ENCODE assay signal across 24 cellular contexts in genomic region chr6:136860043-136860442, GRCh38. TPM values are rescaled to one million over a fixed set of nuclear protein-coding genes. Genes with fewer than 3 reads are reported as not detected.
A peak's percentile ranks its signal among the peaks of the same experiment; 100 is the strongest.
DNase-seq lines count a peak whose midpoint lies in the region; ATAC-seq, FAIRE-seq and TF ChIP-seq lines count a peak whose summit lies in the region.
"Had no signal": no experiment of that assay in that cellular context is flagged by ENCODE, and none has a peak within 500 bp of the region (broad histone marks: within the 10 kb centered on the region; RNA-seq: fewer than 3 reads in every experiment).

No MANE protein-coding gene starts in this region.

- H3K36me3 ChIP-seq in HEK293 (ENCODE audit: control insufficient read depth in 2 of 2, insufficient read depth in 1 of 2, low read length in 2 of 2) = peaks cover 0 to 3% of the 10 kb centered on the region in 2 experiments
- H3K36me3 ChIP-seq in bronchial epithelial cell (ENCODE audit: control insufficient read depth, insufficient read depth, low read length) = no peaks in the 10 kb centered on the region
- no peaks in the 10 kb centered on the region for H3K36me3 ChIP-seq in neutrophil
- H3K36me3 ChIP-seq: MG63 had no signal

- CTCF ChIA-PET in HEK293 (lab: Yijun Ruan, JAX) = interaction anchor here (0.6 kb wide), 1 partner anchor 234 kb away, joined by 4 read pairs; no protein-coding TSS in a partner anchor

- H3K27me3 ChIP-seq in bronchial epithelial cell (ENCODE audit: control insufficient read depth, insufficient read depth, low read length) (no peaks in the 10 kb centered on the region), neutrophil (no peaks in the 10 kb centered on the region)
- H3K27me3 ChIP-seq: BLaER1 treated with 17β-estradiol and CSF1 and Interleukin-3, amounts not matched to agents 10 nM and 100 nM; MG63 had no signal

- no peaks in the 10 kb centered on the region for H3K9me3 ChIP-seq in HEK293 (ENCODE audit: control insufficient read depth, insufficient read depth, low read depth, low read length)
- H3K9me3 ChIP-seq in neutrophil = no peaks in the 10 kb centered on the region
- H3K9me3 ChIP-seq: A549; BLaER1 treated with 17β-estradiol and CSF1 and Interleukin-3, amounts not matched to agents 10 nM and 100 nM; MG63 had no signal

- no peak for FAIRE-seq in bronchial epithelial cell (lab: Jason Lieb, UNC)
- FAIRE-seq: A549, D721Med, GM19239, H1, HepG2 had no signal

- no peak for ATAC-seq in HG03175 (IDR thresholded peaks at IDR 0.05; ENCODE audit: unreplicated experiment)
- ATAC-seq: A549, HepG2 had no signal

- H3K4me3 ChIP-seq in HEK293 (ENCODE audit: low read depth, low read length) (no peak overlapping the region), bronchial epithelial cell (ENCODE audit: low read depth, low read length) (no peak overlapping the region), neutrophil (ENCODE audit: low read depth in 1 of 2, low read length in 1 of 2) (peak overlapping the region in 1 of 2 experiments; percentile 29)
- H3K4me3 ChIP-seq: A549; BLaER1 treated with 17β-estradiol and CSF1 and Interleukin-3, amounts not matched to agents 10 nM and 100 nM; MG63; SK-N-MC had no signal

- DNase-seq in NCI-H69 (lab: John Stamatoyannopoulos, UW) (peak; percentile 20), bronchial epithelial cell (ENCODE audit: low read depth) (peak; percentile 33), NAMALWA (ENCODE audit: low spot score) (no peak), SW480 (ENCODE audit: low spot score) (no peak)
- DNase-seq: CD4-positive, alpha-beta T cell; HCEC 1CT; MG63; NCI-H1417; NCI-H187; NCI-H2107; NCI-H524; NCI-H82; RPMI8226; SHP77 treated with DMSO at 0.1 percent for 48 hours had no signal

- H3K27ac ChIP-seq in HEK293 (ENCODE audit: extremely low read depth, low read depth, low read length) (no peak overlapping the region), neutrophil (peak overlapping the region; percentile 86)
- H3K27ac ChIP-seq: A549; BLaER1 treated with 17β-estradiol and CSF1 and Interleukin-3, amounts not matched to agents 10 nM and 100 nM; SK-N-MC had no signal

- H3K4me1 ChIP-seq in HEK293 (ENCODE audit: control insufficient read depth, insufficient read depth, low read length) (no peaks in the 10 kb centered on the region), neutrophil (ENCODE audit: control insufficient read depth in 1 of 2, insufficient read depth in 1 of 2, low read depth in 1 of 2, low read length in 1 of 2) (peaks cover 33 to 35% of the 10 kb centered on the region in 2 experiments)
- H3K4me1 ChIP-seq: A549 had no signal

- no peak for TF ChIP-seq CTCF in HEK293 (tag by site-specific recombination; IDR thresholded peaks at IDR 0.05)
- TF ChIP-seq CTCF in bronchial epithelial cell (IDR thresholded peaks at IDR 0.05; ENCODE audit: insufficient read depth, low read length, severe bottlenecking) = no peak
- no peak for TF ChIP-seq CTCF in neutrophil (IDR thresholded peaks at IDR 0.05)

- POLR2A ChIA-PET in HEK293 (lab: Yijun Ruan, JAX) = no interaction called here

TF ChIP-seq in HEK293, 187 proteins besides CTCF, POLR2A, EP300 and RAD21:
- TF ChIP-seq IKZF3 (tag by site-specific recombination; IDR thresholded peaks at IDR 0.05) (no peak), ZNF362 (tag by site-specific recombination; IDR thresholded peaks at IDR 0.05) (0 out of 2 replicates have a peak, but pooled peaks have one; percentile 24), TSHZ1 (tag by site-specific recombination; IDR thresholded peaks at IDR 0.05; ENCODE audit: borderline replicate concordance) (no peak)

RNA-seq across cellular contexts. Expression of gene PEX7, which starts 37.7 kb away (rescaled TPM):
- 19.3 and 20.0 TPM in 2 replicates for total RNA-seq in bronchial epithelial cell

Comparison
In these comparisons a context has a peak if more than half of its experiments do, and no peak if none do; other contexts are left out.
1. DNase-seq: peak in NCI-H69 (single experiment) and bronchial epithelial cell (single experiment); none in NAMALWA (single experiment) and SW480 (single experiment).